8 cellular contexts compared by ENCODE assay signal in genomic region chr15:65796610-65797012, GRCh38. TPM values are rescaled to one million over a fixed set of nuclear protein-coding genes. Genes with fewer than 3 reads are reported as not detected.
DNase-seq lines count a peak whose midpoint lies in the region; ATAC-seq and TF ChIP-seq lines count a peak whose summit lies in the region.

No MANE protein-coding gene starts in this region.

- no peaks in the 10 kb centered on the region for H3K36me3 Mint-ChIP-seq in activated CD4-positive, alpha-beta memory T cell treated with anti-CD3 and anti-CD28 coated beads for 36 hours

- CTCF ChIA-PET in activated CD4-positive, alpha-beta memory T cell treated with anti-CD3 and anti-CD28 coated beads for 36 hours (lab: Charles Lee), result interaction anchor here (0.6 kb wide), 2 partner anchors 8 to 182 kb away, joined by 3 to 4 read pairs; no protein-coding TSS in a partner anchor

- H3K27ac Mint-ChIP-seq in activated CD4-positive, alpha-beta memory T cell treated with anti-CD3 and anti-CD28 coated beads for 36 hours, result peak overlapping the region; percentile 47

- no peaks in the 10 kb centered on the region for H3K9me3 Mint-ChIP-seq in activated CD4-positive, alpha-beta memory T cell treated with anti-CD3 and anti-CD28 coated beads for 36 hours

- peak; percentile 28 for DNase-seq in AG09319 (ENCODE audit: extremely low read depth, low read depth)
- peak; percentile 77 for DNase-seq in HT1080 (ENCODE audit: low read depth)
- no peak for DNase-seq in activated CD4-positive, alpha-beta memory T cell treated with anti-CD3 and anti-CD28 coated beads for 36 hours
- peak; percentile 5 for DNase-seq in glomerular visceral epithelial cell (ENCODE audit: extremely low spot score)
- no peak for DNase-seq in DMS79 treated with DMSO at 0.1 percent for 48 hours (lab: John Stamatoyannopoulos, UW)
- DNase-seq in HuH-7 (ENCODE audit: low spot score), result no peak
- DNase-seq in DMS 273 treated with DMSO at 0.1 percent for 48 hours (lab: John Stamatoyannopoulos, UW), result no peak

- peaks cover 46% of the 10 kb centered on the region for H3K4me1 Mint-ChIP-seq in activated CD4-positive, alpha-beta memory T cell treated with anti-CD3 and anti-CD28 coated beads for 36 hours (ENCODE audit: low read depth)

- no peak for ATAC-seq in GM18502 (IDR thresholded peaks at IDR 0.05; ENCODE audit: poor library complexity, unreplicated experiment)

- TF ChIP-seq CTCF in AG09319 (IDR thresholded peaks at IDR 0.05; ENCODE audit: low read depth, low read length), result no peak

- no peak overlapping the region for H3K4me3 Mint-ChIP-seq in activated CD4-positive, alpha-beta memory T cell treated with anti-CD3 and anti-CD28 coated beads for 36 hours

- intact Hi-C loops in activated CD4-positive, alpha-beta memory T cell treated with anti-CD3 and anti-CD28 coated beads for 36 hours (cut with micrococcal nuclease), result loop anchor here (1.0 to 10.0 kb wide), 2 partner anchors 9 to 1738 kb away; no protein-coding TSS in a partner anchor

- POLR2A ChIA-PET in activated CD4-positive, alpha-beta memory T cell treated with anti-CD3 and anti-CD28 coated beads for 36 hours (lab: Charles Lee), result interaction anchor here (0.6 kb wide), 2 partner anchors 22 to 88 kb away, joined by 3 to 5 read pairs; no protein-coding TSS in a partner anchor

- H3K27me3 Mint-ChIP-seq in activated CD4-positive, alpha-beta memory T cell treated with anti-CD3 and anti-CD28 coated beads for 36 hours, result no peaks in the 10 kb centered on the region

RNA-seq across cellular contexts. Expression of gene DENND4A, which starts 4.5 kb away (rescaled TPM):
- 8.5 and 9.5 TPM in 2 replicates for total RNA-seq in HT1080 (2014; rRNA removed; shearing (Covaris generic))
- polyA plus RNA-seq in HT1080 (2015; cell fraction: cytosol; rRNA removed), result 10.1 and 10.4 TPM in 2 replicates
- 17.6 and 18.6 TPM in 2 replicates for polyA plus RNA-seq in HT1080 (2015; cell fraction: nucleus; rRNA removed)
- 10 to 100 TPM; 39.9 to 41.3 TPM for total RNA-seq in activated CD4-positive, alpha-beta memory T cell treated with anti-CD3 and anti-CD28 coated beads for 36 hours

Comparison
In these comparisons a context has a peak if more than half of its experiments do, and no peak if none do; other contexts are left out.
1. DNase-seq: peak in AG09319 (single experiment), HT1080 (single experiment) and glomerular visceral epithelial cell (single experiment); none in activated CD4-positive, alpha-beta memory T cell treated with anti-CD3 and anti-CD28 coated beads for 36 hours (single experiment), DMS79 treated with DMSO at 0.1 percent for 48 hours (single experiment), HuH-7 (single experiment) and DMS 273 treated with DMSO at 0.1 percent for 48 hours (single experiment).